Comparison of ENCODE assay signal across 8 cellular contexts in genomic region chr7:42911482-42912447, GRCh38. TPM values are rescaled to one million over a fixed set of nuclear protein-coding genes. Genes with fewer than 3 reads are reported as not detected.
DNase-seq lines count a peak whose midpoint lies in the region; TF ChIP-seq lines count a peak whose summit lies in the region.

Gene C7orf25, minus strand, starts transcription at chr7:42912070. Its CDS starts 1,170 bp downstream, at chr7:42910900.

- peak within 1 kb of the TSS; percentile 88 for H3K27ac Mint-ChIP-seq in HFFc6

- TF ChIP-seq POLR2A in suprapubic skin (IDR thresholded peaks at IDR 0.05): peak in 1 of 2 donors; percentile 23

- H3K27ac ChIP-seq in suprapubic skin: peak within 1 kb of the TSS; percentile 80

- H3K9me3 ChIP-seq in suprapubic skin: no peaks in the 10 kb centered on the region

- DNase-seq in GM04504 (ENCODE audit: low read depth) (peak; percentile 80), HFFc6 (peak; percentile 88), NAMALWA (ENCODE audit: low spot score) (peak; percentile 97), SK-MEL-5 (ENCODE audit: low read depth, low spot score) (peak; percentile 97), germinal center (ENCODE audit: low spot score) (peak; percentile 93), occipital lobe (lab: John Stamatoyannopoulos, UW) (peak; percentile 97), suprapubic skin (ENCODE audit: low spot score in 2 of 2) (peak; percentile 98)
- peak; percentile 94 for DNase-seq in activated naive CD4-positive, alpha-beta T cell treated with anti-CD3 and anti-CD28 coated beads, Interleukin-2, amount 50 U/mL, for 16 hours

- H3K4me3 ChIP-seq in suprapubic skin: peak within 1 kb of the TSS; percentile 92

- in situ Hi-C loops in SK-MEL-5 (cut with HindIII; ENCODE audit: low pct_unique_long_range_greater_than_20kb, low sequenced_read_pairs): no loop called here

- H3K4me1 ChIP-seq in suprapubic skin: peaks cover 20% of the 10 kb centered on the region

- no peaks in the 10 kb centered on the region for H3K27me3 ChIP-seq in suprapubic skin

- TF ChIP-seq CTCF in HFFc6 (IDR thresholded peaks at IDR 0.05) (no peak; the same call in 1 of the 2 replicates), suprapubic skin (IDR thresholded peaks at IDR 0.05) (no peak)

- peaks cover 3% of the 10 kb centered on the region; the same call in 1 of the 2 replicates for H3K27me3 Mint-ChIP-seq in HFFc6 (ENCODE audit: insufficient read depth)

- peak within 1 kb of the TSS; percentile 98 for H3K4me3 Mint-ChIP-seq in HFFc6

- H3K9me3 Mint-ChIP-seq in HFFc6: no peaks in the 10 kb centered on the region

- TF ChIP-seq EP300 in suprapubic skin (IDR thresholded peaks at IDR 0.05): no peak

- H3K4me1 Mint-ChIP-seq in HFFc6 (ENCODE audit: low read depth): peaks cover 69% of the 10 kb centered on the region

- 2% methylated on average over 21 of the region's 94 CpGs for WGBS in suprapubic skin

- H3K36me3 Mint-ChIP-seq in HFFc6 (ENCODE audit: low read depth): peaks cover 22% of the 10 kb centered on the region

- peaks cover 10% of the 10 kb centered on the region for H3K36me3 ChIP-seq in suprapubic skin

RNA-seq across cellular contexts. Expression of gene C7orf25, which starts in this region (rescaled TPM):
- 1 to 10 TPM; 4.3 to 8.3 (median 6.8) TPM for total RNA-seq in HFFc6 (2021; fragmentation: NEBNext Ultra II Directional; extraction: Animal tissue kit (Norgen Biotek cat#: 25700))
- total RNA-seq in SK-MEL-5 (2014; rRNA removed; shearing (Covaris generic)): 4.5 and 9.0 TPM in 2 replicates
- 12.6 and 15.4 TPM in 2 replicates for polyA plus RNA-seq in SK-MEL-5 (2015; cell fraction: cytosol; rRNA removed)
- 17.8 and 28.4 TPM in 2 replicates for polyA plus RNA-seq in SK-MEL-5 (2015; cell fraction: nucleus; rRNA removed)
- total RNA-seq in occipital lobe: 9.2 TPM
- 1 to 10 TPM; 3.5 to 7.1 (median 5.8) TPM for total RNA-seq in suprapubic skin

Comparison
In these comparisons a context has a peak if more than half of its experiments do, and no peak if none do; other contexts are left out.
1. Peak in every context shown above with its lines: DNase-seq, H3K4me3 ChIP-seq and H3K27ac ChIP-seq.